8 cellular contexts compared by ENCODE assay signal in genomic region chr20:23937303-23938117, GRCh38. TPM values are rescaled to one million over a fixed set of nuclear protein-coding genes. Genes with fewer than 3 reads are reported as not detected.
A peak's percentile ranks its signal among the peaks of the same experiment; 100 is the strongest.
DNase-seq lines count a peak whose midpoint lies in the region; ATAC-seq lines count a peak whose summit lies in the region.

No MANE protein-coding gene starts in this region.

- ATAC-seq in HG02973 (IDR thresholded peaks at IDR 0.05; ENCODE audit: unreplicated experiment), result peak; percentile 76
- ATAC-seq in natural killer cell treated with Interleukin-12 subunit alpha and Interleukin-12 subunit beta and Interleukin-15 and Interleukin-18, amount 100 ng/mL, for 72 hours, result peak; percentile 86 to 89

- peaks cover 20% of the 10 kb centered on the region in 2 donors for H3K27me3 Mint-ChIP-seq in natural killer cell treated with Interleukin-12 subunit alpha and Interleukin-12 subunit beta and Interleukin-15 and Interleukin-18, amount 100 ng/mL, for 72 hours

- DNase-seq in activated gamma-delta T cell treated with Interleukin-2 at 50 U/mL for 16 hours (peak; percentile 56), activated gamma-delta T cell (lab: John Stamatoyannopoulos, UW) (no peak), NCI-H748 (lab: John Stamatoyannopoulos, UW; ENCODE audit: unreplicated experiment) (peak; percentile 47), activated T-cell treated with anti-CD3 and anti-CD28 coated beads for 24 hours (ENCODE audit: low read depth) (peak; percentile 44), fibroblast of gingiva (ENCODE audit: low read depth) (peak; percentile 36), stromal cell of bone marrow (ENCODE audit: low read depth) (peak; percentile 19)
- no peak for DNase-seq in natural killer cell treated with Interleukin-12 subunit alpha and Interleukin-12 subunit beta and Interleukin-15 and Interleukin-18, amount 100 ng/mL, for 72 hours (ENCODE audit: low spot score)

- H3K9me3 Mint-ChIP-seq in natural killer cell treated with Interleukin-12 subunit alpha and Interleukin-12 subunit beta and Interleukin-15 and Interleukin-18, amount 100 ng/mL, for 72 hours, result no peaks in the 10 kb centered on the region

- H3K4me3 Mint-ChIP-seq in natural killer cell treated with Interleukin-12 subunit alpha and Interleukin-12 subunit beta and Interleukin-15 and Interleukin-18, amount 100 ng/mL, for 72 hours, result no peak overlapping the region

- H3K4me1 Mint-ChIP-seq in natural killer cell treated with Interleukin-12 subunit alpha and Interleukin-12 subunit beta and Interleukin-15 and Interleukin-18, amount 100 ng/mL, for 72 hours (ENCODE audit: low read depth in 2 of 2), result peaks cover 4% of the 10 kb centered on the region in 2 donors

- no peaks in the 10 kb centered on the region for H3K36me3 Mint-ChIP-seq in natural killer cell treated with Interleukin-12 subunit alpha and Interleukin-12 subunit beta and Interleukin-15 and Interleukin-18, amount 100 ng/mL, for 72 hours

- no peak overlapping the region for H3K27ac Mint-ChIP-seq in natural killer cell treated with Interleukin-12 subunit alpha and Interleukin-12 subunit beta and Interleukin-15 and Interleukin-18, amount 100 ng/mL, for 72 hours

RNA-seq across cellular contexts. Expression of gene GGTLC1, which starts 51.1 kb away (rescaled TPM):
- not detected for total RNA-seq in natural killer cell treated with Interleukin-12 subunit alpha and Interleukin-12 subunit beta and Interleukin-15 and Interleukin-18, amount 100 ng/mL, for 72 hours

RNA-seq across cellular contexts. Expression of gene CST5, which starts 58.0 kb away (rescaled TPM):
- total RNA-seq in natural killer cell treated with Interleukin-12 subunit alpha and Interleukin-12 subunit beta and Interleukin-15 and Interleukin-18, amount 100 ng/mL, for 72 hours, result not detected

Comparison
In these comparisons a context has a peak if more than half of its experiments do, and no peak if none do; other contexts are left out.
1. DNase-seq: peak in activated gamma-delta T cell treated with Interleukin-2 at 50 U/mL for 16 hours (single experiment), NCI-H748 (single experiment), activated T-cell treated with anti-CD3 and anti-CD28 coated beads for 24 hours (single experiment), fibroblast of gingiva (single experiment) and stromal cell of bone marrow (single experiment); none in activated gamma-delta T cell (single experiment) and natural killer cell treated with Interleukin-12 subunit alpha and Interleukin-12 subunit beta and Interleukin-15 and Interleukin-18, amount 100 ng/mL, for 72 hours (single experiment).